Comparison of ENCODE assay signal across 8 cellular contexts in the genomic region with DNA sequence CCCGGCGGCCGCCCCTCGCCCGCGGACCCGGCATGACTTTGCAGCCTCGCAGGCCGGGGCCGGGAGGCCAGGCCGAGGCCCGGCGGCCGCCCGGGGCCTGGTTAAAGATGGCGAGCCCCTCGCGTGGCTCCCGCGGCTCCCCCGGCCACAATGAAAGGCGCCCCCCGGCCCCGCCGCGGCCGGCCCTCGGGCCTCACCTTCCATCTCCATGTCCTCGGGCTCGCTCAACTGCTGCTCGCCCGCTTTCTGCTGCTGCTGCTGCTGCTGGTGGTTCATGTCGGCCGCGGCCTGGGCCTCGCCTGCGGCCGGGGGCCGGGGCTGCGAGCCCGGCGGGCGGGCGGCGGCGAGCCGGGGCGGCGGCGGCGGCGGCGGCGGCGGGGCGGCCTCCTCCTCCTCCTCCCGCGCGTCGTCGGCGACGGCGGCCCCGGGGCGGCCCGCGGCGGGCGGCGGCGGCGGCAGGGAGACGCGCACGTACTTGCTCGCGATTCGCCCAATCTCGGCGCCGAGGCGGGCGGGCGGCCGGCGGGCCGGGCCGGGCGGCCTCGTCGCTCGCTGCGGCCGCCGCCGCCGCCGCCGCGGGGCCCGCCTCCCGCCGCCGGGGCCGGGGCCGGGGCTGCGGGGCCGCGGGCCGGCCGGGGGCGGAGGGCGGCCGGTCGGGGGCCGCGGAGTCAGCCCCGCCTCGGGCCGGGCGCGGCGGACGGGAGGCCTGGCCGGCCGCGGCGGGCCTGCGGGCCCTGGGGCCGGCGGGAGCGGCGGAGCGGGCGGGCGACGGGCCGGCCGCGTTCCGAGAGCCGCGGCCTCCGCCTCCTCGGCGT. TPM values are rescaled to one million over a fixed set of nuclear protein-coding genes. Genes with fewer than 3 reads are reported as not detected.
DNase-seq lines count a peak whose midpoint lies in the region; ATAC-seq, FAIRE-seq and TF ChIP-seq lines count a peak whose summit lies in the region.

No MANE protein-coding gene starts in this region.

- H3K9me3 ChIP-seq in body of pancreas, result no peaks in the 10 kb centered on the region
- no peaks in the 10 kb centered on the region for H3K9me3 ChIP-seq in lung (ENCODE audit: control insufficient read depth in 2 of 2, insufficient read depth in 1 of 2, low read length in 1 of 2)

- TF ChIP-seq POLR2A in body of pancreas (IDR thresholded peaks at IDR 0.05), result no peak

- TF ChIP-seq CTCF in body of pancreas (IDR thresholded peaks at IDR 0.05), result no peak
- no peak for TF ChIP-seq CTCF in lung (IDR thresholded peaks at IDR 0.05; ENCODE audit: control extremely low read depth, extremely low read depth)

- peaks cover 12% of the 10 kb centered on the region for H3K27me3 Mint-ChIP-seq in activated T-cell treated with anti-CD3 and anti-CD28 coated beads, Interleukin-2, amount 50 U/mL, for 24 hours
- H3K27me3 Mint-ChIP-seq in IgD-negative memory B cell, result no peaks in the 10 kb centered on the region

- H3K36me3 ChIP-seq in body of pancreas (replicated peaks in 1 of 2; ENCODE audit: insufficient read depth in 1 of 2, low read depth in 2 of 2) (no peaks in the 10 kb centered on the region), lung (ENCODE audit: control insufficient read depth in 2 of 2, insufficient read depth in 2 of 2, low read length in 2 of 2) (no peaks in the 10 kb centered on the region)

- peak overlapping the region; percentile 60 to 82 (median 80) for H3K27ac ChIP-seq in body of pancreas
- H3K27ac ChIP-seq in lung (ENCODE audit: low read depth in 1 of 2, low read length in 1 of 2), result peak overlapping the region; percentile 74 to 85

- FAIRE-seq in urothelium cell line (lab: Jason Lieb, UNC), result no peak

- H3K4me3 ChIP-seq in body of pancreas, result peak overlapping the region; percentile 10 to 55
- H3K4me3 ChIP-seq in lung, result peak overlapping the region; percentile 68

- DNase-seq in activated T-cell treated with anti-CD3 and anti-CD28 coated beads, Interleukin-2, amount 50 U/mL, for 24 hours, result peak; percentile 42
- DNase-seq in activated T-cell treated with anti-CD3 and anti-CD28 coated beads, Interleukin-2, amount 50 U/mL, for 1 hour, result no peak
- DNase-seq in body of pancreas (peak in 2 of 4 donors; percentile 27 to 40), lung (ENCODE audit: low spot score) (no peak), urothelium cell line (ENCODE audit: low spot score) (peak; percentile 38), SW 1271 (lab: John Stamatoyannopoulos, UW) (no peak)

- peak overlapping the region; percentile 73 for H3K27ac Mint-ChIP-seq in activated T-cell treated with anti-CD3 and anti-CD28 coated beads, Interleukin-2, amount 50 U/mL, for 24 hours
- H3K27ac Mint-ChIP-seq in IgD-negative memory B cell, result peak overlapping the region in 2 of 3 donors; percentile 95 to 96

- H3K4me1 Mint-ChIP-seq in activated T-cell treated with anti-CD3 and anti-CD28 coated beads, Interleukin-2, amount 50 U/mL, for 24 hours (ENCODE audit: low read depth), result peaks cover 46% of the 10 kb centered on the region
- peaks cover 40 to 41% (median 40%) of the 10 kb centered on the region in 3 donors for H3K4me1 Mint-ChIP-seq in IgD-negative memory B cell

- H3K4me1 ChIP-seq in body of pancreas (peaks cover 42% of the 10 kb centered on the region), lung (ENCODE audit: control insufficient read depth in 2 of 2, insufficient read depth in 2 of 2, low read length in 2 of 2) (peaks cover 17 to 35% of the 10 kb centered on the region in 2 donors)

- 1% methylated on average over 78 of the region's 147 CpGs; no CpG with 5 or more reads in 1 of the 2 donors for WGBS in body of pancreas, 2 donors
- WGBS in lung, 2 donors, result 1% methylated on average over 28 to 147 of the region's 147 CpGs

- no peaks in the 10 kb centered on the region for H3K27me3 ChIP-seq in body of pancreas
- no peaks in the 10 kb centered on the region for H3K27me3 ChIP-seq in lung (ENCODE audit: control insufficient read depth, insufficient read depth)

- peaks cover 20% of the 10 kb centered on the region for H3K36me3 Mint-ChIP-seq in activated T-cell treated with anti-CD3 and anti-CD28 coated beads, Interleukin-2, amount 50 U/mL, for 24 hours (ENCODE audit: low read depth)
- no peaks in the 10 kb centered on the region for H3K36me3 Mint-ChIP-seq in IgD-negative memory B cell

- peak; percentile 14 for ATAC-seq in body of pancreas
- no peak for ATAC-seq in lung (ENCODE audit: insufficient read depth, low FRiP score)
- ATAC-seq in HG03095 (IDR thresholded peaks at IDR 0.05; ENCODE audit: unreplicated experiment), result no peak

- intact Hi-C loops in body of pancreas (cut with DNase I), result no loop called here

- no peaks in the 10 kb centered on the region for H3K9me3 Mint-ChIP-seq in activated T-cell treated with anti-CD3 and anti-CD28 coated beads, Interleukin-2, amount 50 U/mL, for 24 hours
- peaks cover 0 to 3% (median 0%) of the 10 kb centered on the region in 3 donors for H3K9me3 Mint-ChIP-seq in IgD-negative memory B cell

- H3K4me3 Mint-ChIP-seq in activated T-cell treated with anti-CD3 and anti-CD28 coated beads, Interleukin-2, amount 50 U/mL, for 24 hours, result peak overlapping the region; percentile 55
- peak overlapping the region; percentile 76 to 93 (median 79) for H3K4me3 Mint-ChIP-seq in IgD-negative memory B cell

RNA-seq across cellular contexts. Expression of a gene that starts 0.5 kb away (rescaled TPM):
- 9.4 TPM for polyA plus RNA-seq in IgD-negative memory B cell
- 10 to 100 TPM; 36.1 to 38.2 TPM for total RNA-seq in body of pancreas
- 100 to 1,000 TPM in 1 of 2 donors, 10 to 100 TPM in 1; 79.8 to 174 TPM for total RNA-seq in lung
- 10 to 100 TPM; 19.7 to 32.2 TPM for polyA plus RNA-seq in lung

Comparison
In these comparisons a context has a peak if more than half of its experiments do, and no peak if none do; other contexts are left out.
1. DNase-seq: peak in activated T-cell treated with anti-CD3 and anti-CD28 coated beads, Interleukin-2, amount 50 U/mL, for 24 hours (single experiment) and urothelium cell line (single experiment); none in activated T-cell treated with anti-CD3 and anti-CD28 coated beads, Interleukin-2, amount 50 U/mL, for 1 hour (single experiment), lung (single experiment) and SW 1271 (0 of 2).